21 cellular contexts compared by ENCODE assay signal in genomic region chr11:97279341-97279740, GRCh38.
DNase-seq lines count a peak whose midpoint lies in the region; ATAC-seq and TF ChIP-seq lines count a peak whose summit lies in the region.
"Had no signal": no experiment of that assay in that cellular context is flagged by ENCODE, and none has a peak within 500 bp of the region (broad histone marks: within the 10 kb centered on the region; RNA-seq: fewer than 3 reads in every experiment).

No MANE protein-coding gene starts in this region.

- intact Hi-C loops in Right ventricle myocardium inferior (cut with DNase I) (no loop called here), left ventricle myocardium inferior (cut with micrococcal nuclease) (no loop called here), cardiac septum (cut with DNase I) (no loop called here), lower lobe of right lung (cut with DNase I) (no loop called here), upper lobe of right lung (cut with DNase I) (no loop called here)

- H3K4me1 ChIP-seq in right atrium auricular region (no peaks in the 10 kb centered on the region), left ventricle myocardium inferior (no peaks in the 10 kb centered on the region), lower lobe of right lung (no peaks in the 10 kb centered on the region), upper lobe of right lung (no peaks in the 10 kb centered on the region)
- H3K4me1 ChIP-seq: A549; BE2C; BLaER1 treated with 17β-estradiol and CSF1 and Interleukin-3, amounts not matched to agents 10 nM and 100 nM had no signal

- no peak overlapping the region for H3K27ac ChIP-seq in right atrium auricular region
- no peak overlapping the region for H3K27ac ChIP-seq in left ventricle myocardium inferior (replicated peaks)
- no peak overlapping the region for H3K27ac ChIP-seq in lower lobe of right lung
- H3K27ac ChIP-seq in upper lobe of right lung: no peak overlapping the region
- H3K27ac ChIP-seq: A549; BLaER1 treated with 17β-estradiol and CSF1 and Interleukin-3, amounts not matched to agents 10 nM and 100 nM; GM23248 had no signal

- ATAC-seq in Right ventricle myocardium inferior: peak; percentile 83
- ATAC-seq in lower lobe of right lung: peak; percentile 16 to 21
- peak; percentile 30 for ATAC-seq in upper lobe of right lung
- no peak for ATAC-seq in HG02973 (IDR thresholded peaks at IDR 0.05; ENCODE audit: unreplicated experiment)
- ATAC-seq: A549, HCT116 had no signal

- H3K27me3 ChIP-seq in right atrium auricular region (no peaks in the 10 kb centered on the region), left ventricle myocardium inferior (ENCODE audit: low read depth) (no peaks in the 10 kb centered on the region), lower lobe of right lung (ENCODE audit: low read depth) (no peaks in the 10 kb centered on the region), upper lobe of right lung (no peaks in the 10 kb centered on the region)
- H3K27me3 ChIP-seq: BE2C; BLaER1 treated with 17β-estradiol and CSF1 and Interleukin-3, amounts not matched to agents 10 nM and 100 nM had no signal

- H3K36me3 ChIP-seq in right atrium auricular region (no peaks in the 10 kb centered on the region), left ventricle myocardium inferior (no peaks in the 10 kb centered on the region), lower lobe of right lung (no peaks in the 10 kb centered on the region), upper lobe of right lung (no peaks in the 10 kb centered on the region)
- H3K36me3 ChIP-seq: BE2C; BLaER1 treated with 17β-estradiol and CSF1 and Interleukin-3, amounts not matched to agents 10 nM and 100 nM had no signal

- peak; percentile 58 for DNase-seq in Right ventricle myocardium inferior (ENCODE audit: missing footprints)
- DNase-seq in right atrium auricular region (ENCODE audit: low spot score): no peak
- peak; percentile 12 for DNase-seq in left ventricle myocardium inferior
- no peak for DNase-seq in cardiac septum (ENCODE audit: low spot score)
- DNase-seq in lower lobe of right lung: no peak
- DNase-seq in upper lobe of right lung: no peak
- DNase-seq in NCI-H345 (lab: John Stamatoyannopoulos, UW): no peak
- DNase-seq: 8988T; ACHN; AML-193; BE2C; CD4-positive, alpha-beta T cell; CD8-positive, alpha-beta memory T cell; DMS153; DND-41; GM23248; H9 had no signal

- TF ChIP-seq CTCF in right atrium auricular region (IDR thresholded peaks at IDR 0.05): no peak
- TF ChIP-seq CTCF in left ventricle myocardium inferior (IDR thresholded peaks at IDR 0.05; ENCODE audit: borderline replicate concordance): no peak
- no peak for TF ChIP-seq CTCF in lower lobe of right lung (IDR thresholded peaks at IDR 0.05)
- TF ChIP-seq CTCF in upper lobe of right lung (IDR thresholded peaks at IDR 0.05): no peak

- H3K4me3 ChIP-seq in right atrium auricular region: no peak overlapping the region
- no peak overlapping the region for H3K4me3 ChIP-seq in left ventricle myocardium inferior
- no peak overlapping the region for H3K4me3 ChIP-seq in lower lobe of right lung
- no peak overlapping the region for H3K4me3 ChIP-seq in upper lobe of right lung
- H3K4me3 ChIP-seq: A549; BLaER1 treated with 17β-estradiol and CSF1 and Interleukin-3, amounts not matched to agents 10 nM and 100 nM; GM23248 had no signal

- H3K9me3 ChIP-seq in right atrium auricular region: peaks cover 0 to 14% of the 10 kb centered on the region in 2 donors
- H3K9me3 ChIP-seq in left ventricle myocardium inferior (replicated peaks): peaks cover 16% of the 10 kb centered on the region
- H3K9me3 ChIP-seq in lower lobe of right lung: peaks cover 12% of the 10 kb centered on the region
- no peaks in the 10 kb centered on the region for H3K9me3 ChIP-seq in upper lobe of right lung
- H3K9me3 ChIP-seq: A549, BE2C had no signal

Comparison
In these comparisons a context has a peak if more than half of its experiments do, and no peak if none do; other contexts are left out.
1. DNase-seq: peak in Right ventricle myocardium inferior (single experiment) and left ventricle myocardium inferior (single experiment); none in right atrium auricular region (single experiment), cardiac septum (single experiment), lower lobe of right lung (single experiment), upper lobe of right lung (single experiment) and NCI-H345 (single experiment).